8 cellular contexts compared by ENCODE assay signal in the genomic region with DNA sequence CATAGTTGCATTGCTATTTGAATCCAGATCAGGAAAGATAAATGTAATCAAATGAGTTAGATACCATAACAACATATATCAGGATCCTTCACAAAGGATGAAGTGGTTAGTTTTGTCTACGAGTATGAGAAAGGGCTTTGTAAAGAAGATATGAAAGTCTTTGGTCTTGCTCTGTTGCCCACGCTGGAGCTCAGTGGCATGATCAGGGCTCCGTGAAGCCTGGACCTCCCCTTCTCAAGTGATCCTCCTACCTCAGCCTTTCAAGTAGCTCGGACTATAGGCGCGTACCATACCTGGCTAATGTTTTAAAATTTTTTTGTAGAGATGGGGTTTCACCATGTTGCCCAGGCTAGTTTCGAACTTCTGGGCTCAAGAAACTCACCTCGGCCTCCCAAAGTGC. TPM values are rescaled to one million over a fixed set of nuclear protein-coding genes. Genes with fewer than 3 reads are reported as not detected.
DNase-seq lines count a peak whose midpoint lies in the region; ATAC-seq and TF ChIP-seq lines count a peak whose summit lies in the region.

No MANE protein-coding gene starts in this region.

- no peaks in the 10 kb centered on the region for H3K9me3 Mint-ChIP-seq in activated T-helper 2 cell treated with anti-CD3 and anti-CD28 coated beads, Interferon-gamma antibody, Interleukin-2, Interleukin-4, amounts not matched to agents 10 μg/mL and 5 μg/mL and 100 μg/mL, durations not matched to agents 14 hours and 24 hours and 36 hours
- H3K9me3 Mint-ChIP-seq in natural killer cell, result no peaks in the 10 kb centered on the region

- 92 to 93% methylated on average over 8 of the region's 8 CpGs for WGBS in tibial nerve, 2 donors

- intact Hi-C loops in activated T-helper 2 cell treated with anti-CD3 and anti-CD28 coated beads, Interferon-gamma antibody, Interleukin-2, Interleukin-4, amounts not matched to agents 10 μg/mL and 5 μg/mL and 100 μg/mL, durations not matched to agents 14 hours and 24 hours and 36 hours (cut with micrococcal nuclease), result loop anchor here (5.0 kb wide), 1 partner anchor 37 kb away; no protein-coding TSS in a partner anchor
- intact Hi-C loops in natural killer cell (cut with micrococcal nuclease), result no loop called here

- peaks cover 0 to 71% (median 26%) of the 10 kb centered on the region in 4 donors for H3K4me1 ChIP-seq in tibial nerve

- H3K27ac ChIP-seq in tibial nerve, result no peak overlapping the region
- no peak overlapping the region for H3K27ac ChIP-seq in caudate nucleus (ENCODE audit: low read depth, low read length)

- no peaks in the 10 kb centered on the region for H3K27me3 ChIP-seq in tibial nerve

- peaks cover 0 to 15% (median 14%) of the 10 kb centered on the region in 3 donors for H3K36me3 ChIP-seq in tibial nerve

- peaks cover 51% of the 10 kb centered on the region for H3K4me1 Mint-ChIP-seq in activated T-helper 2 cell treated with anti-CD3 and anti-CD28 coated beads, Interferon-gamma antibody, Interleukin-2, Interleukin-4, amounts not matched to agents 10 μg/mL and 5 μg/mL and 100 μg/mL, durations not matched to agents 14 hours and 24 hours and 36 hours (ENCODE audit: low read depth)
- peaks cover 46% of the 10 kb centered on the region in 2 donors for H3K4me1 Mint-ChIP-seq in natural killer cell

- no peak for TF ChIP-seq EP300 in tibial nerve (IDR thresholded peaks at IDR 0.05)

- DNase-seq in GM12865 (ENCODE audit: low read depth) (peak; percentile 71), natural killer cell (no peak), tibial nerve (ENCODE audit: low spot score in 2 of 2) (no peak), islet precursor cell (no peak), NCI-H345 treated with DMSO at 0.1 percent for 48 hours (lab: John Stamatoyannopoulos, UW; ENCODE audit: unreplicated experiment) (no peak), caudate nucleus (lab: John Stamatoyannopoulos, UW) (no peak)
- no peak for DNase-seq in activated T-helper 2 cell treated with anti-CD3 and anti-CD28 coated beads, Interferon-gamma antibody, Interleukin-2, Interleukin-4, amounts not matched to agents 10 μg/mL and 5 μg/mL and 100 μg/mL, durations not matched to agents 14 hours and 24 hours and 36 hours (ENCODE audit: low spot score)

- no peaks in the 10 kb centered on the region for H3K9me3 ChIP-seq in tibial nerve

- ATAC-seq in GM21825 (IDR thresholded peaks at IDR 0.05; ENCODE audit: unreplicated experiment), result peak; percentile 24
- no peak for ATAC-seq in natural killer cell

- no peak overlapping the region for H3K27ac Mint-ChIP-seq in activated T-helper 2 cell treated with anti-CD3 and anti-CD28 coated beads, Interferon-gamma antibody, Interleukin-2, Interleukin-4, amounts not matched to agents 10 μg/mL and 5 μg/mL and 100 μg/mL, durations not matched to agents 14 hours and 24 hours and 36 hours
- peak overlapping the region in 1 of 2 donors; percentile 90 for H3K27ac Mint-ChIP-seq in natural killer cell

- peak overlapping the region; percentile 87 for H3K4me3 Mint-ChIP-seq in activated T-helper 2 cell treated with anti-CD3 and anti-CD28 coated beads, Interferon-gamma antibody, Interleukin-2, Interleukin-4, amounts not matched to agents 10 μg/mL and 5 μg/mL and 100 μg/mL, durations not matched to agents 14 hours and 24 hours and 36 hours (ENCODE audit: low read depth)
- H3K4me3 Mint-ChIP-seq in natural killer cell, result peak overlapping the region; percentile 94

- peaks cover 54% of the 10 kb centered on the region for H3K36me3 Mint-ChIP-seq in activated T-helper 2 cell treated with anti-CD3 and anti-CD28 coated beads, Interferon-gamma antibody, Interleukin-2, Interleukin-4, amounts not matched to agents 10 μg/mL and 5 μg/mL and 100 μg/mL, durations not matched to agents 14 hours and 24 hours and 36 hours (ENCODE audit: low read depth)
- H3K36me3 Mint-ChIP-seq in natural killer cell, result peaks cover 7% of the 10 kb centered on the region

- no peak for TF ChIP-seq POLR2A in tibial nerve (IDR thresholded peaks at IDR 0.05)

- H3K4me3 ChIP-seq in GM12865 (ENCODE audit: low read depth, low read length) (peak overlapping the region; percentile 89; the same call in 1 of the 2 replicates), tibial nerve (no peak overlapping the region)

- peaks cover 3% of the 10 kb centered on the region for H3K27me3 Mint-ChIP-seq in activated T-helper 2 cell treated with anti-CD3 and anti-CD28 coated beads, Interferon-gamma antibody, Interleukin-2, Interleukin-4, amounts not matched to agents 10 μg/mL and 5 μg/mL and 100 μg/mL, durations not matched to agents 14 hours and 24 hours and 36 hours (ENCODE audit: low read depth)
- no peaks in the 10 kb centered on the region for H3K27me3 Mint-ChIP-seq in natural killer cell (ENCODE audit: low read depth in 2 of 2)

- TF ChIP-seq CTCF in GM12865 (IDR thresholded peaks at IDR 0.05; ENCODE audit: insufficient read depth, low read depth, low read length, missing control alignments), result no peak
- no peak for TF ChIP-seq CTCF in natural killer cell (IDR thresholded peaks at IDR 0.05)
- TF ChIP-seq CTCF in tibial nerve (IDR thresholded peaks at IDR 0.05), result no peak

RNA-seq across cellular contexts. Expression of gene SMC5, which starts 1.8 kb away (rescaled TPM):
- total RNA-seq in activated T-helper 2 cell treated with anti-CD3 and anti-CD28 coated beads, Interferon-gamma antibody, Interleukin-2, Interleukin-4, amounts not matched to agents 10 μg/mL and 5 μg/mL and 100 μg/mL, durations not matched to agents 14 hours and 24 hours and 36 hours, result 45.3 and 51.0 TPM in 2 replicates
- total RNA-seq in natural killer cell, result 10 to 100 TPM; 35.0 to 41.0 (median 40.9) TPM
- 10 to 100 TPM; 23.3 to 49.5 (median 32.3) TPM for total RNA-seq in tibial nerve
